ENCODE assay signal across 8 cellular contexts in genomic region chr3:105368575-105369500, GRCh38. TPM values are rescaled to one million over a fixed set of nuclear protein-coding genes. Genes with fewer than 3 reads are reported as not detected.
DNase-seq lines count a peak whose midpoint lies in the region; ATAC-seq and TF ChIP-seq lines count a peak whose summit lies in the region.

No MANE protein-coding gene starts in this region.

- H3K27ac ChIP-seq in heart left ventricle (peak overlapping the region in 9 of 12 donors; percentile 3 to 73 (median 43)), trophoblast cell (ENCODE audit: low read depth, low read length) (peak overlapping the region; percentile 56)

- no peak overlapping the region for H2BK12ac ChIP-seq in trophoblast cell (ENCODE audit: low read length)

- H3K23ac ChIP-seq in trophoblast cell (ENCODE audit: low read length), result no peak overlapping the region

- peak overlapping the region; percentile 2 for H2BK120ac ChIP-seq in trophoblast cell (ENCODE audit: insufficient read depth, low read length, poor library complexity)

- H3K9ac ChIP-seq in ES-I3 (ENCODE audit: low read depth, low read length), result peak overlapping the region; percentile 73
- H3K9ac ChIP-seq in trophoblast cell (ENCODE audit: low read length), result peak overlapping the region; percentile 69

- peak overlapping the region; percentile 96 to 100 for H3K27ac Mint-ChIP-seq in activated naive CD4-positive, alpha-beta T cell treated with anti-CD3 and anti-CD28 coated beads, Interleukin-2, amount 50 U/mL, for 72 hours

- no peaks in the 10 kb centered on the region for H3K9me3 Mint-ChIP-seq in activated naive CD4-positive, alpha-beta T cell treated with anti-CD3 and anti-CD28 coated beads, Interleukin-2, amount 50 U/mL, for 72 hours

- H3K79me2 ChIP-seq in trophoblast cell (ENCODE audit: control insufficient read depth, insufficient read depth, low read length, poor library complexity), result peaks cover 10% of the 10 kb centered on the region

- peak overlapping the region; percentile 36 for H3K4ac ChIP-seq in trophoblast cell (ENCODE audit: low read depth, low read length)

- peak; percentile 25 to 58 for ATAC-seq in activated naive CD4-positive, alpha-beta T cell treated with anti-CD3 and anti-CD28 coated beads, Interleukin-2, amount 50 U/mL, for 72 hours
- ATAC-seq in heart left ventricle, result peak in 1 of 4 donors; percentile 1

- H2AK5ac ChIP-seq in trophoblast cell (ENCODE audit: low read length), result no peak overlapping the region

- DNase-seq in H4 (ENCODE audit: low spot score), result peak; percentile 46
- peak; percentile 68 for DNase-seq in LHCN-M2 (ENCODE audit: low read depth)
- DNase-seq in SK-N-DZ (ENCODE audit: low spot score), result peak; percentile 42
- DNase-seq in activated naive CD4-positive, alpha-beta T cell treated with anti-CD3 and anti-CD28 coated beads, Interleukin-2, amount 50 U/mL, for 72 hours (ENCODE audit: low spot score in 2 of 2), result peak; percentile 73 to 81
- DNase-seq in heart left ventricle, result peak in 4 of 5 donors; percentile 11 to 62 (median 26)
- DNase-seq in trophoblast cell, result peak in 1 of 2 donors; percentile 9
- DNase-seq in ureter (ENCODE audit: low spot score), result peak; percentile 72

- peak overlapping the region; percentile 33 to 72 (median 62) for H3K4me3 ChIP-seq in heart left ventricle
- peak overlapping the region; percentile 76 for H3K4me3 ChIP-seq in trophoblast cell (ENCODE audit: low read depth, low read length)

- WGBS in heart left ventricle, 4 donors, result 0 to 1% (median 1%) methylated on average over 29 to 45 of the region's 45 CpGs
- no CpG with 5 or more reads among the region's 45 CpGs for WGBS in trophoblast cell (ENCODE audit: extremely low coverage, insufficient coverage, insufficient read length)

- peaks cover 0 to 16% of the 10 kb centered on the region in 2 donors for H3K36me3 Mint-ChIP-seq in activated naive CD4-positive, alpha-beta T cell treated with anti-CD3 and anti-CD28 coated beads, Interleukin-2, amount 50 U/mL, for 72 hours

- H3K9me3 ChIP-seq in ES-I3 (ENCODE audit: control insufficient read depth, insufficient read depth, low read length), result no peaks in the 10 kb centered on the region
- no peaks in the 10 kb centered on the region for H3K9me3 ChIP-seq in heart left ventricle
- no peaks in the 10 kb centered on the region for H3K9me3 ChIP-seq in trophoblast cell (ENCODE audit: insufficient read depth, low read depth, low read length)

- H3K18ac ChIP-seq in trophoblast cell (ENCODE audit: low read length), result peak overlapping the region; percentile 32

- intact Hi-C loops in heart left ventricle (cut with DNase I), result loop anchor here in 7 of 10 donors (2.0 to 10.0 kb wide), 5 partner anchors 150 to 1097 kb away; no protein-coding TSS in a partner anchor

- peak overlapping the region; percentile 11 for H4K12ac ChIP-seq in trophoblast cell (ENCODE audit: low read depth, low read length)

- peak overlapping the region; percentile 8 for H2BK5ac ChIP-seq in trophoblast cell (ENCODE audit: low read depth, low read length, poor library complexity)

- peaks cover 12% of the 10 kb centered on the region; the same call in 1 of the 2 replicates for H3K4me1 ChIP-seq in ES-I3 (ENCODE audit: insufficient read depth, low read length)
- H3K4me1 ChIP-seq in heart left ventricle, result peaks cover 0 to 43% (median 21%) of the 10 kb centered on the region in 12 donors
- peaks cover 0 to 3% of the 10 kb centered on the region in 2 experiments for H3K4me1 ChIP-seq in trophoblast cell (ENCODE audit: control insufficient read depth in 1 of 2, insufficient read depth in 2 of 2, low read length in 2 of 2)

- H4K8ac ChIP-seq in trophoblast cell (ENCODE audit: low read depth, low read length), result peak overlapping the region; percentile 72

- peak overlapping the region; percentile 0 for H4K91ac ChIP-seq in trophoblast cell (ENCODE audit: low read depth, low read length)

- H3K79me1 ChIP-seq in trophoblast cell (ENCODE audit: low read length), result peaks cover 12% of the 10 kb centered on the region

- H3K4me2 ChIP-seq in trophoblast cell (ENCODE audit: low read length), result peak overlapping the region; percentile 93

- TF ChIP-seq CTCF in heart left ventricle (IDR thresholded peaks at IDR 0.05), result no peak

- H3K14ac ChIP-seq in trophoblast cell (ENCODE audit: low read length), result peak overlapping the region; percentile 22

- H3K27me3 ChIP-seq in heart left ventricle (no peaks in the 10 kb centered on the region), trophoblast cell (ENCODE audit: insufficient read depth, low read length) (no peaks in the 10 kb centered on the region)

- TF ChIP-seq POLR2A in heart left ventricle (IDR thresholded peaks at IDR 0.05), result no peak

- H3K36me3 ChIP-seq in ES-I3 (ENCODE audit: insufficient read depth, low read length) (no peaks in the 10 kb centered on the region), heart left ventricle (no peaks in the 10 kb centered on the region), trophoblast cell (ENCODE audit: control insufficient read depth in 1 of 2, insufficient read depth in 2 of 2, low read length in 2 of 2) (no peaks in the 10 kb centered on the region)

- H2AFZ ChIP-seq in trophoblast cell (ENCODE audit: insufficient read depth, low read length, poor library complexity), result peak overlapping the region; percentile 56

RNA-seq across cellular contexts. Expression of gene ALCAM, which starts 2.1 kb away (rescaled TPM):
- total RNA-seq in H4 (2014; rRNA removed; shearing (Covaris generic)), result 78.1 and 88.4 TPM in 2 replicates
- total RNA-seq in LHCN-M2 (2014; rRNA removed), result 94.7 and 107 TPM in 2 replicates
- 54.2 TPM for polyA plus RNA-seq in LHCN-M2 (2012)
- polyA plus RNA-seq in SK-N-DZ (2014; cell fraction: cytosol; rRNA removed), result 20.0 and 22.5 TPM in 2 replicates
- polyA plus RNA-seq in SK-N-DZ (2014; cell fraction: nucleus; rRNA removed), result 18.0 and 22.7 TPM in 2 replicates
- total RNA-seq in activated naive CD4-positive, alpha-beta T cell treated with anti-CD3 and anti-CD28 coated beads, Interleukin-2, amount 50 U/mL, for 72 hours, result 10 to 100 TPM; 17.4 to 18.8 TPM
- total RNA-seq in heart left ventricle, result 10 to 100 TPM in 2 of 9 donors, 1 to 10 TPM in 7; 2.3 to 19.9 (median 5.5) TPM
- polyA plus RNA-seq in heart left ventricle, result 1 to 10 TPM in 1 of 2 donors, under 1 TPM in 1; 0.91 to 5.8 TPM
- polyA plus RNA-seq in trophoblast cell (2013), result 41.8 and 42.9 TPM in 2 replicates
- total RNA-seq in ureter, result 67.6 TPM
